ENCODE assay signal across 27 cellular contexts in genomic region chr16:11492808-11493530, GRCh38.
DNase-seq lines count a peak whose midpoint lies in the region; ATAC-seq and TF ChIP-seq lines count a peak whose summit lies in the region.
"Had no signal": no experiment of that assay in that cellular context is flagged by ENCODE, and none has a peak within 500 bp of the region (broad histone marks: within the 10 kb centered on the region; RNA-seq: fewer than 3 reads in every experiment).

No MANE protein-coding gene starts in this region.

- DNase-seq in activated naive CD8-positive, alpha-beta T cell treated with anti-CD3 and anti-CD28 coated beads, Interleukin-2, amount 10 ng/mL, durations not matched to agents 7 days and 5 days: no peak
- no peak for DNase-seq in activated naive CD8-positive, alpha-beta T cell treated with anti-CD3 and anti-CD28 coated beads, Interleukin-2, amount 50 U/mL, for 24 hours
- no peak for DNase-seq in neuronal stem cell (ENCODE audit: low spot score)
- DNase-seq in GF-D8 (lab: John Stamatoyannopoulos, UW): no peak
- DNase-seq in H4 (ENCODE audit: low spot score): no peak
- DNase-seq: ACHN; activated CD4-positive, CD25-positive, alpha-beta regulatory T cell treated with anti-CD3 and anti-CD28 coated beads, Interleukin-2, amount 50 U/mL, for 72 hours; activated naive CD4-positive, alpha-beta T cell treated with Interleukin-2 at 50 U/mL for 16 hours; MM.1S; NCI-H1436; NCI-H2107; NCI-H446; NCI-H82; OCI-M1; ovary; stimulated activated CD4-positive, alpha-beta T cell treated with anti-CD3 and anti-CD28 coated beads, Interleukin-2, amount 100 ng/mL, for 24 hours; substantia nigra; T-helper 17 cell; upper lobe of left lung had no signal

- peak overlapping the region; percentile 19 for H4K91ac ChIP-seq in neuronal stem cell (ENCODE audit: low read depth, low read length, poor library complexity)

- no peak overlapping the region for H2BK5ac ChIP-seq in neuronal stem cell (ENCODE audit: low read length)

- H3K79me1 ChIP-seq in neuronal stem cell (ENCODE audit: low read depth, low read length): no peaks in the 10 kb centered on the region

- no peaks in the 10 kb centered on the region for H3K27me3 Mint-ChIP-seq in activated naive CD8-positive, alpha-beta T cell treated with anti-CD3 and anti-CD28 coated beads, Interleukin-2, amount 10 ng/mL, durations not matched to agents 7 days and 5 days
- H3K27me3 Mint-ChIP-seq in activated naive CD8-positive, alpha-beta T cell treated with anti-CD3 and anti-CD28 coated beads, Interleukin-2, amount 50 U/mL, for 24 hours: no peaks in the 10 kb centered on the region
- peaks cover 2% of the 10 kb centered on the region for H3K27me3 Mint-ChIP-seq in brain
- H3K27me3 Mint-ChIP-seq: T-helper 17 cell had no signal

- peaks cover 8% of the 10 kb centered on the region for H3K9me3 ChIP-seq in HUES6 (ENCODE audit: control insufficient read depth, insufficient read depth, low read depth, low read length)
- peaks cover 0 to 4% of the 10 kb centered on the region in 2 donors for H3K9me3 ChIP-seq in neuronal stem cell (replicated peaks in 1 of 2; ENCODE audit: control insufficient read depth in 2 of 2, insufficient read depth in 1 of 2, low read depth in 1 of 2, low read length in 2 of 2)
- H3K9me3 ChIP-seq: ovary had no signal

- no peaks in the 10 kb centered on the region for H3K36me3 Mint-ChIP-seq in activated naive CD8-positive, alpha-beta T cell treated with anti-CD3 and anti-CD28 coated beads, Interleukin-2, amount 10 ng/mL, durations not matched to agents 7 days and 5 days
- no peaks in the 10 kb centered on the region for H3K36me3 Mint-ChIP-seq in activated naive CD8-positive, alpha-beta T cell treated with anti-CD3 and anti-CD28 coated beads, Interleukin-2, amount 50 U/mL, for 24 hours (ENCODE audit: low read depth)
- peaks cover 7% of the 10 kb centered on the region for H3K36me3 Mint-ChIP-seq in brain

- H3K27ac Mint-ChIP-seq in activated naive CD8-positive, alpha-beta T cell treated with anti-CD3 and anti-CD28 coated beads, Interleukin-2, amount 10 ng/mL, durations not matched to agents 7 days and 5 days: peak overlapping the region; percentile 15
- H3K27ac Mint-ChIP-seq in activated naive CD8-positive, alpha-beta T cell treated with anti-CD3 and anti-CD28 coated beads, Interleukin-2, amount 50 U/mL, for 24 hours: no peak overlapping the region
- peak overlapping the region in 3 of 5 experiments; percentile 44 to 67 (median 52) for H3K27ac Mint-ChIP-seq in brain
- H3K27ac Mint-ChIP-seq: nephron, T-helper 17 cell had no signal

- WGBS in neuronal stem cell (ENCODE audit: extremely low coverage in 2 of 2, insufficient read length in 2 of 2, insufficient replicate concordance in 1 of 2), 2 donors: no CpG with 5 or more reads among the region's 4 CpGs

- H3K4me3 ChIP-seq in HUES6 (ENCODE audit: low read depth, low read length) (peak overlapping the region; percentile 56; the same call in 1 of the 2 replicates), neuronal stem cell (ENCODE audit: low read length in 2 of 2) (peak overlapping the region in 1 of 2 donors; percentile 73)
- H3K4me3 ChIP-seq: ovary, smooth muscle cell, upper lobe of left lung had no signal

- H3K9ac ChIP-seq in HUES6 (ENCODE audit: low read length) (peak overlapping the region; percentile 36), neuronal stem cell (ENCODE audit: low read depth, low read length, poor library complexity) (no peak overlapping the region)
- H3K9ac ChIP-seq: KMS-11 had no signal

- no peak overlapping the region for H4K8ac ChIP-seq in neuronal stem cell (ENCODE audit: low read depth, low read length)

- POLR2A ChIA-PET in activated naive CD8-positive, alpha-beta T cell treated with anti-CD3 and anti-CD28 coated beads, Interleukin-2, amount 10 ng/mL, durations not matched to agents 7 days and 5 days (lab: Charles Lee): no interaction called here

- no peak overlapping the region for H2AFZ ChIP-seq in neuronal stem cell (ENCODE audit: low read length)

- H3K4me3 Mint-ChIP-seq in activated naive CD8-positive, alpha-beta T cell treated with anti-CD3 and anti-CD28 coated beads, Interleukin-2, amount 10 ng/mL, durations not matched to agents 7 days and 5 days: no peak overlapping the region
- H3K4me3 Mint-ChIP-seq in activated naive CD8-positive, alpha-beta T cell treated with anti-CD3 and anti-CD28 coated beads, Interleukin-2, amount 50 U/mL, for 24 hours: no peak overlapping the region
- no peak overlapping the region for H3K4me3 Mint-ChIP-seq in brain
- H3K4me3 Mint-ChIP-seq: nephron, T-helper 17 cell had no signal

- H3K27me3 ChIP-seq in HUES6 (ENCODE audit: control insufficient read depth, insufficient read depth, low read length): no peaks in the 10 kb centered on the region
- no peaks in the 10 kb centered on the region for H3K27me3 ChIP-seq in neuronal stem cell (ENCODE audit: control insufficient read depth in 3 of 3, insufficient read depth in 3 of 3, low read depth in 1 of 3, low read length in 3 of 3)
- H3K27me3 ChIP-seq: ovary, upper lobe of left lung had no signal

- H3K23ac ChIP-seq in neuronal stem cell (ENCODE audit: low read depth, low read length, poor library complexity): no peak overlapping the region

- H2BK15ac ChIP-seq in neuronal stem cell (ENCODE audit: low read length): no peak overlapping the region

- no peak overlapping the region for H3K4ac ChIP-seq in neuronal stem cell (ENCODE audit: low read length)

- peaks cover 2% of the 10 kb centered on the region for H3K9me3 Mint-ChIP-seq in activated naive CD8-positive, alpha-beta T cell treated with anti-CD3 and anti-CD28 coated beads, Interleukin-2, amount 10 ng/mL, durations not matched to agents 7 days and 5 days
- peaks cover 4% of the 10 kb centered on the region for H3K9me3 Mint-ChIP-seq in activated naive CD8-positive, alpha-beta T cell treated with anti-CD3 and anti-CD28 coated beads, Interleukin-2, amount 50 U/mL, for 24 hours
- H3K9me3 Mint-ChIP-seq in brain: peaks cover 9 to 24% (median 20%) of the 10 kb centered on the region in 5 experiments

- peaks cover 20% of the 10 kb centered on the region for H3K4me1 Mint-ChIP-seq in activated naive CD8-positive, alpha-beta T cell treated with anti-CD3 and anti-CD28 coated beads, Interleukin-2, amount 10 ng/mL, durations not matched to agents 7 days and 5 days
- peaks cover 24% of the 10 kb centered on the region for H3K4me1 Mint-ChIP-seq in activated naive CD8-positive, alpha-beta T cell treated with anti-CD3 and anti-CD28 coated beads, Interleukin-2, amount 50 U/mL, for 24 hours
- H3K4me1 Mint-ChIP-seq in brain: peaks cover 29% of the 10 kb centered on the region

- no peak overlapping the region for H2AK5ac ChIP-seq in neuronal stem cell (ENCODE audit: low read depth, low read length)

- no peak overlapping the region for H2BK120ac ChIP-seq in neuronal stem cell (ENCODE audit: low read depth, low read length)

- H2BK12ac ChIP-seq in neuronal stem cell (ENCODE audit: low read length): no peak overlapping the region

- no peak overlapping the region for H3K14ac ChIP-seq in neuronal stem cell (ENCODE audit: low read length)

- H3K27ac ChIP-seq in HUES6 (ENCODE audit: low read depth, low read length) (no peak overlapping the region; the same call in 1 of the 2 replicates), neuronal stem cell (replicated peaks; ENCODE audit: low read length) (no peak overlapping the region)
- H3K27ac ChIP-seq: KMS-11, ovary, upper lobe of left lung had no signal

- H3K18ac ChIP-seq in neuronal stem cell (ENCODE audit: low read length): peak overlapping the region; percentile 85

- no peak overlapping the region for H3K4me2 ChIP-seq in neuronal stem cell (ENCODE audit: insufficient read depth, low read length, poor library complexity, severe bottlenecking)
- H3K4me2 ChIP-seq: KMS-11, smooth muscle cell had no signal

- no peak for ATAC-seq in activated naive CD8-positive, alpha-beta T cell treated with anti-CD3 and anti-CD28 coated beads, Interleukin-2, amount 10 ng/mL, durations not matched to agents 7 days and 5 days (ENCODE audit: low read depth)
- ATAC-seq in activated naive CD8-positive, alpha-beta T cell treated with anti-CD3 and anti-CD28 coated beads, Interleukin-2, amount 50 U/mL, for 24 hours: no peak
- ATAC-seq in GM18907 (IDR thresholded peaks at IDR 0.05; ENCODE audit: unreplicated experiment): no peak
- ATAC-seq: Right ventricle myocardium inferior, SK-N-SH treated with all-trans-retinoic acid at 6 μM for 48 hours, T-helper 17 cell had no signal

- no peak for TF ChIP-seq CTCF in brain (conservative IDR thresholded peaks at IDR 0.05)

- no peaks in the 10 kb centered on the region; the same call in 1 of the 2 replicates for H3K36me3 ChIP-seq in HUES6 (ENCODE audit: control insufficient read depth, insufficient read depth, low read length)
- H3K36me3 ChIP-seq in neuronal stem cell (replicated peaks in 1 of 2; ENCODE audit: control insufficient read depth in 2 of 2, insufficient read depth in 2 of 2, low read length in 2 of 2): no peaks in the 10 kb centered on the region
- H3K36me3 ChIP-seq: ovary, upper lobe of left lung had no signal

- H3K4me1 ChIP-seq in HUES6 (ENCODE audit: control insufficient read depth, insufficient read depth, low read length) (peaks cover 22% of the 10 kb centered on the region), neuronal stem cell (ENCODE audit: control insufficient read depth in 2 of 2, insufficient read depth in 1 of 2, low read depth in 1 of 2, low read length in 2 of 2) (peaks cover 10 to 15% of the 10 kb centered on the region in 2 donors)
